Comparison of ENCODE assay signal across 24 cellular contexts in genomic region chr2:205438241-205438640, GRCh38.
"Had no signal": no experiment of that assay in that cellular context is flagged by ENCODE, and none has a peak within 500 bp of the region (broad histone marks: within the 10 kb centered on the region; RNA-seq: fewer than 3 reads in every experiment).

No MANE protein-coding gene starts in this region.

- H3K9me3 ChIP-seq: stomach, thyroid gland, upper lobe of right lung had no signal

- H3K4me2 ChIP-seq: neural progenitor cell had no signal

- H3K9ac ChIP-seq: neural progenitor cell had no signal

- H3K36me3 ChIP-seq: neural progenitor cell, thyroid gland, upper lobe of right lung had no signal

- DNase-seq: activated CD4-positive, alpha-beta T cell treated with anti-CD3 and anti-CD28 coated beads for 4 hours; activated CD4-positive, alpha-beta T cell treated with anti-CD3 and anti-CD28 coated beads, Interleukin-2, amount 50 U/mL, for 4 hours; activated effector memory CD4-positive, alpha-beta T cell treated with Interleukin-2 at 50 U/mL for 16 hours; activated naive CD4-positive, alpha-beta T cell treated with anti-CD3 and anti-CD28 coated beads for 36 hours; activated naive CD8-positive, alpha-beta T cell treated with anti-CD3 and anti-CD28 coated beads for 36 hours; amygdala; central memory CD4-positive, alpha-beta T cell; foreskin melanocyte; heart right ventricle; left ventricle myocardium inferior; mesendoderm; natural killer cell; posterior cingulate gyrus; small intestine; stimulated activated CD4-positive, alpha-beta T cell treated with anti-CD3 and anti-CD28 coated beads, Interleukin-1b, Interleukin-23, amount 100 ng/mL, for 48 hours; stimulated activated naive B cell treated with anti-CD40 and anti-IgM and Interleukin-4, amounts not matched to agents 10 μg/mL and 1 μg/mL and 100 μg/mL, for 72 hours; stomach; T-helper 1 cell; thyroid gland; upper lobe of right lung had no signal

- H3K4me1 ChIP-seq: heart right ventricle, left ventricle myocardium inferior, neural progenitor cell, stomach, thyroid gland, upper lobe of right lung had no signal

- H3K4me3 ChIP-seq: heart right ventricle, left ventricle myocardium inferior, lung, neural progenitor cell, stomach, thyroid gland, upper lobe of right lung had no signal

- H3K27me3 ChIP-seq: heart right ventricle, neural progenitor cell, stomach, thyroid gland, upper lobe of right lung had no signal

- ATAC-seq: heart right ventricle; natural killer cell; sciatic nerve; stimulated activated naive B cell treated with anti-CD40 and anti-IgM and Interleukin-4, amounts not matched to agents 10 μg/mL and 1 μg/mL and 100 μg/mL, for 72 hours; upper lobe of right lung had no signal

- H2AFZ ChIP-seq: neural progenitor cell had no signal

- H3K27ac ChIP-seq: heart right ventricle, left ventricle myocardium inferior, neural progenitor cell, stomach, thyroid gland, upper lobe of right lung, VCaP had no signal
